Comparison of ENCODE assay signal across 17 cellular contexts in genomic region chr3:173055228-173055933, GRCh38.
DNase-seq lines count a peak whose midpoint lies in the region; ATAC-seq, FAIRE-seq and TF ChIP-seq lines count a peak whose summit lies in the region.
"Had no signal": no experiment of that assay in that cellular context is flagged by ENCODE, and none has a peak within 500 bp of the region (broad histone marks: within the 10 kb centered on the region; RNA-seq: fewer than 3 reads in every experiment).

No MANE protein-coding gene starts in this region.

- ATAC-seq in GM18861 (IDR thresholded peaks at IDR 0.05; ENCODE audit: unreplicated experiment) (peak; percentile 56), GM21619 (IDR thresholded peaks at IDR 0.05; ENCODE audit: unreplicated experiment) (peak; percentile 61), HG03354 (IDR thresholded peaks at IDR 0.05; ENCODE audit: poor library complexity, severe bottlenecking, unreplicated experiment) (peak; percentile 77), GM12878 (peak; percentile 53), left colon (no peak)
- ATAC-seq in effector memory CD8-positive, alpha-beta T cell (replicated peaks) = no peak
- ATAC-seq: Panc1, Right ventricle myocardium inferior had no signal

- H3K9ac ChIP-seq in GM12878 (ENCODE audit: control insufficient read depth, insufficient read depth, low read length) = no peak overlapping the region
- H3K9ac ChIP-seq: SK-N-SH had no signal

- no peak for FAIRE-seq in GM12878 (lab: Jason Lieb, UNC)

- DNase-seq in GM12878 (ENCODE audit: low read depth, low spot score) (no peak), left colon (no peak), substantia nigra (lab: John Stamatoyannopoulos, UW) (no peak), GM20000 (ENCODE audit: low spot score) (no peak)
- DNase-seq in effector memory CD8-positive, alpha-beta T cell = no peak
- DNase-seq: HCEC 1CT, KBM-7, NCI-H1092, NCI-H1694, NCI-H345, NCI-H69, SK-N-SH had no signal

- no peaks in the 10 kb centered on the region for H3K4me1 Mint-ChIP-seq in effector memory CD8-positive, alpha-beta T cell (ENCODE audit: low read depth in 2 of 2)

- H3K4me2 ChIP-seq in GM12878 (ENCODE audit: control insufficient read depth, insufficient read depth) = no peak overlapping the region
- H3K4me2 ChIP-seq: SK-N-SH had no signal

- H3K27ac ChIP-seq in GM12878 (ENCODE audit: control insufficient read depth, insufficient read depth) (no peak overlapping the region), substantia nigra (ENCODE audit: low read depth, low read length, poor library complexity, severe bottlenecking) (no peak overlapping the region)

- H4K20me1 ChIP-seq in GM12878 (ENCODE audit: control insufficient read depth, insufficient read depth) = no peaks in the 10 kb centered on the region

- CTCF ChIA-PET in GM12878 (lab: Yijun Ruan, JAX) = no interaction called here

- peaks cover 0 to 4% of the 10 kb centered on the region in 2 donors for H3K9me3 Mint-ChIP-seq in effector memory CD8-positive, alpha-beta T cell

- no peaks in the 10 kb centered on the region for H3K36me3 Mint-ChIP-seq in effector memory CD8-positive, alpha-beta T cell (ENCODE audit: insufficient read depth)

- no peaks in the 10 kb centered on the region for H3K4me1 ChIP-seq in GM12878 (ENCODE audit: control insufficient read depth, insufficient read depth, low read length)

- no peaks in the 10 kb centered on the region for H3K79me2 ChIP-seq in GM12878 (ENCODE audit: control insufficient read depth, insufficient read depth, low read length)

- no peak overlapping the region for H2AFZ ChIP-seq in GM12878 (ENCODE audit: control insufficient read depth, low read depth, low read length)

- no peak for TF ChIP-seq POLR2A in GM12878 (IDR thresholded peaks at IDR 0.05; ENCODE audit: low read depth, low read length)

- RAD21 ChIA-PET in GM12878 (lab: Charles Lee; ENCODE audit: unreplicated experiment) = no interaction called here

- no peak overlapping the region for H3K4me3 ChIP-seq in GM12878

- no peaks in the 10 kb centered on the region for H3K9me3 ChIP-seq in GM12878 (replicated peaks; ENCODE audit: control insufficient read depth, insufficient read depth, low read length)
- H3K9me3 ChIP-seq: SK-N-SH had no signal

- H3K36me3 ChIP-seq in GM12878 (ENCODE audit: control insufficient read depth in 2 of 2, insufficient read depth in 2 of 2, low read length in 1 of 2) = no peaks in the 10 kb centered on the region

- TF ChIP-seq RAD21 in GM12878 (IDR thresholded peaks at IDR 0.05; ENCODE audit: insufficient read depth, low read depth, low read length) = no peak

- H3K4me3 Mint-ChIP-seq in effector memory CD8-positive, alpha-beta T cell = no peak overlapping the region

- no peaks in the 10 kb centered on the region for H3K27me3 ChIP-seq in GM12878 (replicated peaks in 1 of 2; ENCODE audit: control insufficient read depth in 2 of 2, insufficient read depth in 2 of 2, low read length in 1 of 2)

- SMC1A ChIA-PET in GM12878 (lab: Charles Lee; ENCODE audit: uncharacterized antibody, unreplicated experiment) = no interaction called here

- no peak for TF ChIP-seq CTCF in GM12878 (IDR thresholded peaks at IDR 0.05 in 2 of 3, conservative IDR thresholded peaks at IDR 0.05 in 1 of 3; ENCODE audit: control insufficient read depth in 2 of 3, extremely low read depth in 1 of 3, insufficient read depth in 1 of 3, low read depth in 3 of 3, low read length in 3 of 3)
- no peak for TF ChIP-seq CTCF in GM20000 (IDR thresholded peaks at IDR 0.05; ENCODE audit: extremely low read depth, missing control alignments)

- POLR2A ChIA-PET in GM12878 (lab: Charles Lee) = no interaction called here

- intact Hi-C loops in GM12878 (cut with micrococcal nuclease; ENCODE audit: unreplicated experiment) = no loop called here
- intact Hi-C loops in left colon (cut with DNase I, micrococcal nuclease) = no loop called here

- no peaks in the 10 kb centered on the region for H3K27me3 Mint-ChIP-seq in effector memory CD8-positive, alpha-beta T cell

- in situ Hi-C loops in GM12878 (cut with MboI) = no loop called here

- BruUV-seq in GM12878 (replicated peaks; lab: Mats Ljungman, UMichigan) = no TSS peak

- 24% methylated on average over 2 of the region's 2 CpGs for WGBS in GM12878 (ENCODE audit: insufficient coverage, insufficient replicate concordance, low lambda C conversion rate, missing lambda C conversion rate)

- no peak overlapping the region for H3K27ac Mint-ChIP-seq in effector memory CD8-positive, alpha-beta T cell

- TF ChIP-seq EP300 in GM12878 (IDR thresholded peaks at IDR 0.05; ENCODE audit: borderline replicate concordance in 1 of 2, control insufficient read depth in 1 of 2, low read depth in 2 of 2, low read length in 2 of 2) = no peak

TF ChIP-seq in GM12878, 131 proteins besides CTCF, POLR2A, EP300 and RAD21:
- TF ChIP-seq MEF2B (IDR thresholded peaks at IDR 0.05; ENCODE audit: partially characterized antibody, poor library complexity, severe bottlenecking) (peak; percentile 35), SMC3 (IDR thresholded peaks at IDR 0.05; ENCODE audit: borderline replicate concordance, low read length) (no peak), TCF3 (IDR thresholded peaks at IDR 0.05; ENCODE audit: borderline replicate concordance, insufficient read depth, low read depth, low read length) (no peak)
- TF ChIP-seq, protein P1, sequence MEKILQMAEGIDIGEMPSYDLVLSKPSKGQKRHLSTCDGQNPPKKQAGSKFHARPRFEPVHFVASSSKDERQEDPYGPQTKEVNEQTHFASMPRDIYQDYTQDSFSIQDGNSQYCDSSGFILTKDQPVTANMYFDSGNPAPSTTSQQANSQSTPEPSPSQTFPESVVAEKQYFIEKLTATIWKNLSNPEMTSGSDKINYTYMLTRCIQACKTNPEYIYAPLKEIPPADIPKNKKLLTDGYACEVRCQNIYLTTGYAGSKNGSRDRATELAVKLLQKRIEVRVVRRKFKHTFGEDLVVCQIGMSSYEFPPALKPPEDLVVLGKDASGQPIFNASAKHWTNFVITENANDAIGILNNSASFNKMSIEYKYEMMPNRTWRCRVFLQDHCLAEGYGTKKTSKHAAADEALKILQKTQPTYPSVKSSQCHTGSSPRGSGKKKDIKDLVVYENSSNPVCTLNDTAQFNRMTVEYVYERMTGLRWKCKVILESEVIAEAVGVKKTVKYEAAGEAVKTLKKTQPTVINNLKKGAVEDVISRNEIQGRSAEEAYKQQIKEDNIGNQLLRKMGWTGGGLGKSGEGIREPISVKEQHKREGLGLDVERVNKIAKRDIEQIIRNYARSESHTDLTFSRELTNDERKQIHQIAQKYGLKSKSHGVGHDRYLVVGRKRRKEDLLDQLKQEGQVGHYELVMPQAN (conservative IDR thresholded peaks at IDR 0.05) = no peak

Comparison
In these comparisons a context has a peak if more than half of its experiments do, and no peak if none do; other contexts are left out.
1. ATAC-seq: peak in GM18861 (single experiment), GM21619 (single experiment), HG03354 (single experiment) and GM12878 (single experiment); none in left colon (single experiment) and effector memory CD8-positive, alpha-beta T cell (single experiment).